In genomic region chr6:122068291-122068769, GRCh38 we compare ENCODE assay signal across 22 cellular contexts.
A peak's percentile ranks its signal among the peaks of the same experiment; 100 is the strongest.
DNase-seq lines count a peak whose midpoint lies in the region; ATAC-seq and TF ChIP-seq lines count a peak whose summit lies in the region.
"Had no signal": no experiment of that assay in that cellular context is flagged by ENCODE, and none has a peak within 500 bp of the region (broad histone marks: within the 10 kb centered on the region; RNA-seq: fewer than 3 reads in every experiment).

No MANE protein-coding gene starts in this region.

- TF ChIP-seq CTCF in esophagus muscularis mucosa (IDR thresholded peaks at IDR 0.05): no peak
- TF ChIP-seq CTCF in vagina (IDR thresholded peaks at IDR 0.05): no peak

- ATAC-seq in activated naive CD4-positive, alpha-beta T cell treated with anti-CD3 and anti-CD28 coated beads, Interleukin-2, amount 50 U/mL, for 72 hours: no peak

- TF ChIP-seq POLR2A in esophagus muscularis mucosa (IDR thresholded peaks at IDR 0.05; ENCODE audit: low read depth): no peak
- TF ChIP-seq POLR2A in vagina (IDR thresholded peaks at IDR 0.05): no peak

- peaks cover 2% of the 10 kb centered on the region for H3K27me3 Mint-ChIP-seq in T-helper 2 cell treated with Interferon-gamma antibody and Interleukin-4, amounts not matched to agents 5 μg/mL and 100 μg/mL, for 36 hours (ENCODE audit: low read depth)
- H3K27me3 Mint-ChIP-seq: activated CD4-positive, alpha-beta T cell treated with anti-CD3 and anti-CD28 coated beads, Interleukin-2, amount 10 ng/mL, durations not matched to agents 7 days and 5 days had no signal

- no peak for TF ChIP-seq EP300 in esophagus muscularis mucosa (IDR thresholded peaks at IDR 0.05)

- H3K4me3 Mint-ChIP-seq in T-helper 2 cell treated with Interferon-gamma antibody and Interleukin-4, amounts not matched to agents 5 μg/mL and 100 μg/mL, for 36 hours: no peak overlapping the region
- H3K4me3 Mint-ChIP-seq: activated CD4-positive, alpha-beta T cell treated with anti-CD3 and anti-CD28 coated beads, Interleukin-2, amount 10 ng/mL, durations not matched to agents 7 days and 5 days; naive B cell had no signal

- DNase-seq in NOMO-1 (lab: John Stamatoyannopoulos, UW; ENCODE audit: unreplicated experiment in 2 of 2) (peak; percentile 1 to 4), NOMO-1 treated with dmso at 0.1 percent for 144 hours (lab: John Stamatoyannopoulos, UW; ENCODE audit: unreplicated experiment) (no peak), esophagus muscularis mucosa (ENCODE audit: extremely low spot score) (no peak), iris pigment epithelial cell (ENCODE audit: low read depth) (peak; percentile 33), vagina (ENCODE audit: extremely low spot score in 2 of 2) (no peak)
- no peak for DNase-seq in stimulated activated CD4-positive, alpha-beta T cell treated with anti-CD3 and anti-CD28 coated beads, Interleukin-2, amount 100 ng/mL, for 24 hours
- DNase-seq in T-helper 2 cell treated with Interferon-gamma antibody and Interleukin-4, amounts not matched to agents 5 μg/mL and 100 μg/mL, for 36 hours (ENCODE audit: low spot score): no peak
- DNase-seq in activated naive CD4-positive, alpha-beta T cell treated with anti-CD3 and anti-CD28 coated beads, Interleukin-2, amount 50 U/mL, for 72 hours (ENCODE audit: low spot score in 2 of 2): no peak
- DNase-seq: 8988T; activated CD4-positive, alpha-beta T cell treated with anti-CD3 and anti-CD28 coated beads, Interleukin-2, amount 10 ng/mL, durations not matched to agents 7 days and 5 days; activated gamma-delta T cell; colonic mucosa; naive B cell; NCI-H1048; NCI-H2081 treated with DMSO at 0.1 percent for 48 hours; NCI-H510A treated with DMSO at 0.1 percent for 48 hours; spleen had no signal

- no peaks in the 10 kb centered on the region for H3K4me1 Mint-ChIP-seq in T-helper 2 cell treated with Interferon-gamma antibody and Interleukin-4, amounts not matched to agents 5 μg/mL and 100 μg/mL, for 36 hours (ENCODE audit: low read depth)
- H3K4me1 Mint-ChIP-seq: activated CD4-positive, alpha-beta T cell treated with anti-CD3 and anti-CD28 coated beads, Interleukin-2, amount 10 ng/mL, durations not matched to agents 7 days and 5 days; naive B cell had no signal

- H3K36me3 ChIP-seq in esophagus muscularis mucosa: no peaks in the 10 kb centered on the region
- no peaks in the 10 kb centered on the region for H3K36me3 ChIP-seq in vagina
- H3K36me3 ChIP-seq: ascending aorta, colonic mucosa, ovary, spleen, thoracic aorta had no signal

- H3K27ac ChIP-seq in esophagus muscularis mucosa (replicated peaks in 1 of 4) (peak overlapping the region; percentile 58 to 76 (median 74)), vagina (peak overlapping the region; percentile 40)
- H3K27ac ChIP-seq: ascending aorta, colonic mucosa, KMS-11, spleen, thoracic aorta had no signal

- no peak overlapping the region for H3K27ac Mint-ChIP-seq in T-helper 2 cell treated with Interferon-gamma antibody and Interleukin-4, amounts not matched to agents 5 μg/mL and 100 μg/mL, for 36 hours
- H3K27ac Mint-ChIP-seq in activated naive CD4-positive, alpha-beta T cell treated with anti-CD3 and anti-CD28 coated beads, Interleukin-2, amount 50 U/mL, for 72 hours: no peak overlapping the region
- H3K27ac Mint-ChIP-seq: activated CD4-positive, alpha-beta T cell treated with anti-CD3 and anti-CD28 coated beads, Interleukin-2, amount 10 ng/mL, durations not matched to agents 7 days and 5 days; naive B cell had no signal

- H3K4me1 ChIP-seq in esophagus muscularis mucosa (peaks cover 9 to 22% (median 16%) of the 10 kb centered on the region in 4 donors), vagina (peaks cover 13% of the 10 kb centered on the region)
- H3K4me1 ChIP-seq: ascending aorta, colonic mucosa, spleen had no signal

- H3K27me3 ChIP-seq in esophagus muscularis mucosa (no peaks in the 10 kb centered on the region), vagina (no peaks in the 10 kb centered on the region)
- H3K27me3 ChIP-seq: ascending aorta, colonic mucosa, ovary, spleen had no signal

- intact Hi-C loops in esophagus muscularis mucosa (cut with DNase I): no loop called here
- intact Hi-C loops in vagina (cut with DNase I): no loop called here

- H3K4me3 ChIP-seq in esophagus muscularis mucosa (no peak overlapping the region), vagina (no peak overlapping the region)
- H3K4me3 ChIP-seq: ascending aorta, colonic mucosa, lung, ovary, spleen, thoracic aorta had no signal

- no peaks in the 10 kb centered on the region for H3K36me3 Mint-ChIP-seq in T-helper 2 cell treated with Interferon-gamma antibody and Interleukin-4, amounts not matched to agents 5 μg/mL and 100 μg/mL, for 36 hours (ENCODE audit: low read depth)
- no peaks in the 10 kb centered on the region for H3K36me3 Mint-ChIP-seq in activated naive CD4-positive, alpha-beta T cell treated with anti-CD3 and anti-CD28 coated beads, Interleukin-2, amount 50 U/mL, for 72 hours
- H3K36me3 Mint-ChIP-seq: naive B cell had no signal

- no peaks in the 10 kb centered on the region for H3K9me3 ChIP-seq in esophagus muscularis mucosa
- no peaks in the 10 kb centered on the region for H3K9me3 ChIP-seq in vagina
- H3K9me3 ChIP-seq: ascending aorta, colonic mucosa, ovary, spleen, thoracic aorta had no signal

- H3K9me3 Mint-ChIP-seq in T-helper 2 cell treated with Interferon-gamma antibody and Interleukin-4, amounts not matched to agents 5 μg/mL and 100 μg/mL, for 36 hours: no peaks in the 10 kb centered on the region
- H3K9me3 Mint-ChIP-seq in activated naive CD4-positive, alpha-beta T cell treated with anti-CD3 and anti-CD28 coated beads, Interleukin-2, amount 50 U/mL, for 72 hours: no peaks in the 10 kb centered on the region
- H3K9me3 Mint-ChIP-seq: activated CD4-positive, alpha-beta T cell treated with anti-CD3 and anti-CD28 coated beads, Interleukin-2, amount 10 ng/mL, durations not matched to agents 7 days and 5 days had no signal

- WGBS in esophagus muscularis mucosa: 28% methylated on average over 3 of the region's 3 CpGs

Comparison
In these comparisons a context has a peak if more than half of its experiments do, and no peak if none do; other contexts are left out.
1. DNase-seq: peak in NOMO-1 (2 of 2) and iris pigment epithelial cell (single experiment); none in NOMO-1 treated with dmso at 0.1 percent for 144 hours (single experiment), esophagus muscularis mucosa (single experiment), vagina (0 of 2), stimulated activated CD4-positive, alpha-beta T cell treated with anti-CD3 and anti-CD28 coated beads, Interleukin-2, amount 100 ng/mL, for 24 hours (0 of 2), T-helper 2 cell treated with Interferon-gamma antibody and Interleukin-4, amounts not matched to agents 5 μg/mL and 100 μg/mL, for 36 hours (single experiment) and activated naive CD4-positive, alpha-beta T cell treated with anti-CD3 and anti-CD28 coated beads, Interleukin-2, amount 50 U/mL, for 72 hours (0 of 2).